Comparison of ENCODE assay signal across 6 cellular contexts in genomic region chr22:37805878-37806277, GRCh38. TPM values are rescaled to one million over a fixed set of nuclear protein-coding genes. Genes with fewer than 3 reads are reported as not detected.
DNase-seq lines count a peak whose midpoint lies in the region; ATAC-seq, FAIRE-seq and TF ChIP-seq lines count a peak whose summit lies in the region.

No MANE protein-coding gene starts in this region.

- H3K4me3 ChIP-seq in RWPE2 (ENCODE audit: severe bottlenecking), result peak overlapping the region; percentile 56
- peak overlapping the region; percentile 61 to 73 (median 66) for H3K4me3 ChIP-seq in esophagus muscularis mucosa
- peak overlapping the region; percentile 21 to 64 for H3K4me3 ChIP-seq in small intestine (ENCODE audit: low read depth in 1 of 2, low read length in 2 of 2)

- no peak for TF ChIP-seq EP300 in esophagus muscularis mucosa (IDR thresholded peaks at IDR 0.05)

- 52% methylated on average over 6 of the region's 6 CpGs for WGBS in esophagus muscularis mucosa
- WGBS in small intestine, 3 donors, result 14 to 28% (median 21%) methylated on average over 6 of the region's 6 CpGs

- TF ChIP-seq POLR2A in esophagus muscularis mucosa (IDR thresholded peaks at IDR 0.05; ENCODE audit: low read depth), result no peak

- H3K36me3 ChIP-seq in RWPE2 (ENCODE audit: low read depth) (no peaks in the 10 kb centered on the region; the same call in 1 of the 2 replicates), esophagus muscularis mucosa (no peaks in the 10 kb centered on the region), small intestine (ENCODE audit: control insufficient read depth in 2 of 2, insufficient read depth in 2 of 2, low read length in 2 of 2) (no peaks in the 10 kb centered on the region)

- no peak for FAIRE-seq in small intestine (lab: Jason Lieb, UNC)

- no peaks in the 10 kb centered on the region for H3K9me3 ChIP-seq in RWPE2 (ENCODE audit: severe bottlenecking)
- no peaks in the 10 kb centered on the region for H3K9me3 ChIP-seq in esophagus muscularis mucosa
- no peaks in the 10 kb centered on the region for H3K9me3 ChIP-seq in small intestine (ENCODE audit: control insufficient read depth, low read depth)

- ATAC-seq in RWPE2 (ENCODE audit: low read depth) (no peak), GM19395 (IDR thresholded peaks at IDR 0.05; ENCODE audit: unreplicated experiment) (no peak)

- peak overlapping the region; percentile 52 for H3K27ac ChIP-seq in RWPE2 (ENCODE audit: poor library complexity, severe bottlenecking)
- peak overlapping the region; percentile 85 to 95 (median 90) for H3K27ac ChIP-seq in esophagus muscularis mucosa (replicated peaks in 1 of 4)
- H3K27ac ChIP-seq in small intestine (ENCODE audit: low read depth in 1 of 2, low read length in 1 of 2), result peak overlapping the region; percentile 78 to 82

- peaks cover 2% of the 10 kb centered on the region for H3K4me1 ChIP-seq in RWPE2 (ENCODE audit: insufficient read depth, poor library complexity, severe bottlenecking)
- peaks cover 49 to 69% (median 66%) of the 10 kb centered on the region in 4 donors for H3K4me1 ChIP-seq in esophagus muscularis mucosa
- H3K4me1 ChIP-seq in small intestine (ENCODE audit: control insufficient read depth in 2 of 2, insufficient read depth in 1 of 2, low read depth in 1 of 2, low read length in 1 of 2), result peaks cover 3 to 5% of the 10 kb centered on the region in 2 donors

- intact Hi-C loops in esophagus muscularis mucosa (cut with DNase I), result loop anchor here (5.0 kb wide), 1 partner anchor 59 kb away; no protein-coding TSS in a partner anchor

- no peak for TF ChIP-seq CTCF in RWPE2 (IDR thresholded peaks at IDR 0.05; ENCODE audit: poor library complexity, severe bottlenecking)
- no peak for TF ChIP-seq CTCF in esophagus muscularis mucosa (IDR thresholded peaks at IDR 0.05)

- DNase-seq in RWPE2 (ENCODE audit: low spot score), result no peak
- no peak for DNase-seq in esophagus muscularis mucosa (ENCODE audit: extremely low spot score)
- DNase-seq in small intestine, result peak; percentile 36
- DNase-seq in midbrain (lab: John Stamatoyannopoulos, UW), result no peak
- DNase-seq in inferior parietal cortex (ENCODE audit: extremely low spot score), result no peak

- no peaks in the 10 kb centered on the region for H3K27me3 ChIP-seq in RWPE2 (ENCODE audit: insufficient read depth, poor library complexity, severe bottlenecking)
- no peaks in the 10 kb centered on the region for H3K27me3 ChIP-seq in esophagus muscularis mucosa
- no peaks in the 10 kb centered on the region for H3K27me3 ChIP-seq in small intestine (ENCODE audit: control insufficient read depth in 2 of 2, insufficient read depth in 2 of 2, low read length in 2 of 2)

RNA-seq across cellular contexts. Expression of gene GCAT, which starts 1.9 kb away (rescaled TPM):
- total RNA-seq in esophagus muscularis mucosa, result 10 to 100 TPM; 11.6 to 15.2 (median 12.3) TPM
- polyA plus RNA-seq in small intestine, result 10 to 100 TPM in 1 of 3 donors, 1 to 10 TPM in 2; 2.9 to 12.3 (median 6.8) TPM

RNA-seq across cellular contexts. Expression of gene GALR3, which starts 17.3 kb away (rescaled TPM):
- not detected for total RNA-seq in esophagus muscularis mucosa
- polyA plus RNA-seq in small intestine, result not detected

RNA-seq across cellular contexts. Expression of gene ANKRD54, which starts 38.3 kb away (rescaled TPM):
- total RNA-seq in esophagus muscularis mucosa, result 10 to 100 TPM; 27.4 to 64.2 (median 48.1) TPM
- polyA plus RNA-seq in small intestine, result 10 to 100 TPM; 15.4 to 21.7 (median 19.6) TPM

RNA-seq across cellular contexts. Expression of gene EIF3L, which starts 43.3 kb away (rescaled TPM):
- 100 to 1,000 TPM; 348 to 494 (median 425) TPM for total RNA-seq in esophagus muscularis mucosa
- polyA plus RNA-seq in small intestine, result 100 to 1,000 TPM; 176 to 381 (median 266) TPM
